ENCODE assay signal across 1 cellular context in genomic region chr17:21280081-21280518, GRCh38.
A peak's percentile ranks its signal among the peaks of the same experiment; 100 is the strongest.
TF ChIP-seq lines count a peak whose summit lies in the region.

No MANE protein-coding gene starts in this region.

TF ChIP-seq in HepG2, 621 proteins besides CTCF, POLR2A, EP300 and RAD21 (continued from another document):
- TF ChIP-seq ZNF33B (CRISPR knock-in tag; IDR thresholded peaks at IDR 0.05) (peak; percentile 69; the same call in 1 of the 2 replicates), SIX4 (CRISPR knock-in tag; IDR thresholded peaks at IDR 0.05) (peak; percentile 21; the same call in 1 of the 2 replicates), ZNF615 (CRISPR knock-in tag; IDR thresholded peaks at IDR 0.05; ENCODE audit: borderline replicate concordance) (no peak), CHD2 (IDR thresholded peaks at IDR 0.05; ENCODE audit: low read depth, low read length) (no peak), ZNF776 (CRISPR knock-in tag; IDR thresholded peaks at IDR 0.05) (0 out of 2 replicates have a peak, but pooled peaks have one; percentile 42), GATAD2A (CRISPR knock-in tag; IDR thresholded peaks at IDR 0.05) (peak; percentile 48; the same call in 1 of the 2 replicates), YEATS4 (CRISPR knock-in tag; IDR thresholded peaks at IDR 0.05; ENCODE audit: borderline replicate concordance) (0 out of 2 replicates have a peak, but pooled peaks have one; percentile 37), ZNF263 (CRISPR knock-in tag; IDR thresholded peaks at IDR 0.05) (0 out of 2 replicates have a peak, but pooled peaks have one; percentile 36), KAT8 (CRISPR knock-in tag; IDR thresholded peaks at IDR 0.05) (0 out of 2 replicates have a peak, but pooled peaks have one; percentile 20), HNRNPL (IDR thresholded peaks at IDR 0.05; ENCODE audit: low read depth, low read length) (peak; percentile 62; the same call in 1 of the 2 replicates), KDM4B (CRISPR knock-in tag; IDR thresholded peaks at IDR 0.05) (peak; percentile 61; the same call in 1 of the 2 replicates), ZNF510 (CRISPR knock-in tag; IDR thresholded peaks at IDR 0.05; ENCODE audit: low read depth) (no peak), POGK (CRISPR knock-in tag; conservative IDR thresholded peaks at IDR 0.05) (peak; percentile 62; the same call in 1 of the 2 replicates), ZIK1 (CRISPR knock-in tag; IDR thresholded peaks at IDR 0.05; ENCODE audit: borderline replicate concordance, low read depth) (no peak), ZNF598 (CRISPR knock-in tag; IDR thresholded peaks at IDR 0.05; ENCODE audit: borderline replicate concordance) (peak; percentile 39; the same call in 1 of the 2 replicates), IRF2 (CRISPR knock-in tag; IDR thresholded peaks at IDR 0.05) (peak; percentile 50; the same call in 1 of the 2 replicates), MIXL1 (CRISPR knock-in tag; IDR thresholded peaks at IDR 0.05) (peak; percentile 21; the same call in 1 of the 2 replicates)
